In genomic region chr12:120725151-120725658, GRCh38 we compare ENCODE assay signal across 9 cellular contexts. TPM values are rescaled to one million over a fixed set of nuclear protein-coding genes. Genes with fewer than 3 reads are reported as not detected.
DNase-seq lines count a peak whose midpoint lies in the region; ATAC-seq, FAIRE-seq and TF ChIP-seq lines count a peak whose summit lies in the region.
"Had no signal": no experiment of that assay in that cellular context is flagged by ENCODE, and none has a peak within 500 bp of the region (broad histone marks: within the 10 kb centered on the region; RNA-seq: fewer than 3 reads in every experiment).

No MANE protein-coding gene starts in this region.

- FAIRE-seq in GM12892 (lab: Jason Lieb, UNC) = no peak
- FAIRE-seq: TTC549 had no signal

- TF ChIP-seq POLR2A in ovary (IDR thresholded peaks at IDR 0.05) = no peak
- no peak for TF ChIP-seq POLR2A in GM12892 (IDR thresholded peaks at IDR 0.05; ENCODE audit: low read depth, low read length)

- 39 to 41% methylated on average over 14 of the region's 14 CpGs for WGBS in ectodermal cell, 2 experiments
- WGBS in ovary, 3 donors = 6 to 10% (median 8%) methylated on average over 14 of the region's 14 CpGs

- TF ChIP-seq CTCF in GM12875 (IDR thresholded peaks at IDR 0.05; ENCODE audit: borderline replicate concordance, insufficient read depth, low read depth, low read length) = no peak
- TF ChIP-seq CTCF in ovary (IDR thresholded peaks at IDR 0.05) = no peak

- H3K27ac ChIP-seq in ectodermal cell (ENCODE audit: insufficient read depth, low read depth, low read length, poor library complexity, severe bottlenecking) = no peak overlapping the region
- peak overlapping the region in 1 of 2 donors; percentile 63 for H3K27ac ChIP-seq in ovary

- H3K27me3 ChIP-seq in MG63 (no peaks in the 10 kb centered on the region), ectodermal cell (ENCODE audit: control insufficient read depth, insufficient read depth, low read length, poor library complexity, severe bottlenecking) (peaks cover 10% of the 10 kb centered on the region), ovary (no peaks in the 10 kb centered on the region)

- DNase-seq in MG63 (no peak), ovary (no peak), MV-4-11 (lab: John Stamatoyannopoulos, UW) (no peak), GM12892 (ENCODE audit: insufficient read length) (no peak), GM19240 (ENCODE audit: insufficient read length, low spot score) (no peak)

- peak overlapping the region; percentile 2 for H3K4me3 ChIP-seq in GM12875 (ENCODE audit: low read depth, low read length)
- peak overlapping the region; percentile 59 for H3K4me3 ChIP-seq in MG63
- peak overlapping the region; percentile 59 for H3K4me3 ChIP-seq in ectodermal cell (ENCODE audit: insufficient read depth, low read depth, low read length)
- H3K4me3 ChIP-seq in ovary = peak overlapping the region; percentile 48

- H3K9me3 ChIP-seq in MG63 = no peaks in the 10 kb centered on the region
- no peaks in the 10 kb centered on the region for H3K9me3 ChIP-seq in ectodermal cell (ENCODE audit: control insufficient read depth, low read length)
- no peaks in the 10 kb centered on the region for H3K9me3 ChIP-seq in ovary

- no peak for TF ChIP-seq EP300 in ovary (IDR thresholded peaks at IDR 0.05)

- intact Hi-C loops in ovary (cut with DNase I) = no loop called here

- H3K4me1 ChIP-seq in ectodermal cell (ENCODE audit: control insufficient read depth, insufficient read depth, low read length) = peaks cover 4% of the 10 kb centered on the region
- H3K4me1 ChIP-seq in ovary (ENCODE audit: insufficient read depth) = peaks cover 3% of the 10 kb centered on the region

- H3K36me3 ChIP-seq in MG63 = peaks cover 25% of the 10 kb centered on the region
- peaks cover 20% of the 10 kb centered on the region for H3K36me3 ChIP-seq in ectodermal cell (ENCODE audit: control insufficient read depth, insufficient read depth, low read length)
- no peaks in the 10 kb centered on the region for H3K36me3 ChIP-seq in ovary

- ATAC-seq in esophagus mucosa = no peak

RNA-seq across cellular contexts. Expression of gene ACADS, which starts 0.4 kb away (rescaled TPM):
- total RNA-seq in MG63 (2014; rRNA removed; shearing (Covaris generic); ENCODE audit: low replicate concordance) = 6.4 and 7.5 TPM in 2 replicates
- 3.4 TPM for polyA plus RNA-seq in ectodermal cell (2013, experiment 1 of 4)
- 4.4 TPM for polyA plus RNA-seq in ectodermal cell (2013, experiment 2 of 4)
- 5.4 TPM for polyA plus RNA-seq in ectodermal cell (2013, experiment 3 of 4)
- 5.0 TPM for polyA plus RNA-seq in ectodermal cell (2013, experiment 4 of 4)
- total RNA-seq in ovary (10 to 100 TPM in 6 of 7 donors, 1 to 10 TPM in 1; 8.0 to 17.5 (median 13.9) TPM), esophagus mucosa (11.3 TPM)
- 10 to 100 TPM in 1 of 2 donors, 1 to 10 TPM in 1; 1.0 to 15.0 TPM for polyA plus RNA-seq in ovary
- polyA plus RNA-seq in GM12892 (2012; ENCODE audit: missing spikeins) = 5.3 TPM

RNA-seq across cellular contexts. Expression of gene UNC119B, which starts 14.9 kb away (rescaled TPM):
- total RNA-seq in MG63 (2014; rRNA removed; shearing (Covaris generic); ENCODE audit: low replicate concordance) = 30.8 and 43.8 TPM in 2 replicates
- 81.4 TPM for polyA plus RNA-seq in ectodermal cell (2013, experiment 1 of 4)
- polyA plus RNA-seq in ectodermal cell (2013, experiment 2 of 4) = 87.8 TPM
- 60.1 TPM for polyA plus RNA-seq in ectodermal cell (2013, experiment 3 of 4)
- polyA plus RNA-seq in ectodermal cell (2013, experiment 4 of 4) = 69.7 TPM
- total RNA-seq in ovary = 10 to 100 TPM; 18.4 to 54.4 (median 46.2) TPM
- polyA plus RNA-seq in ovary = 10 to 100 TPM; 25.4 to 44.3 TPM
- polyA plus RNA-seq in GM12892 (2012; ENCODE audit: missing spikeins) = 15.2 TPM
- 14.7 TPM for total RNA-seq in esophagus mucosa

RNA-seq across cellular contexts. Expression of gene MLEC, which starts 38.3 kb away (rescaled TPM):
- total RNA-seq in MG63 (2014; rRNA removed; shearing (Covaris generic); ENCODE audit: low replicate concordance) = 128 and 143 TPM in 2 replicates
- 103 TPM for polyA plus RNA-seq in ectodermal cell (2013, experiment 1 of 4)
- 130 TPM for polyA plus RNA-seq in ectodermal cell (2013, experiment 2 of 4)
- 71.6 TPM for polyA plus RNA-seq in ectodermal cell (2013, experiment 3 of 4)
- 77.3 TPM for polyA plus RNA-seq in ectodermal cell (2013, experiment 4 of 4)
- total RNA-seq in ovary (100 to 1,000 TPM in 4 of 7 donors, 10 to 100 TPM in 3; 29.2 to 134 (median 101) TPM), esophagus mucosa (40.1 TPM)
- polyA plus RNA-seq in ovary = 100 to 1,000 TPM in 1 of 2 donors, 10 to 100 TPM in 1; 31.2 to 169 TPM
- polyA plus RNA-seq in GM12892 (2012; ENCODE audit: missing spikeins) = 48.5 TPM

Comparison
In these comparisons a context has a peak if more than half of its experiments do, and no peak if none do; other contexts are left out.
1. H3K4me3 ChIP-seq: peak in every context shown above with its lines; median percentile 59 in MG63; 59 in ectodermal cell; 48 in ovary; 2 in GM12875.